In genomic region chr10:13284050-13284449, GRCh38 we compare ENCODE assay signal across 23 cellular contexts. TPM values are rescaled to one million over a fixed set of nuclear protein-coding genes. Genes with fewer than 3 reads are reported as not detected.
DNase-seq lines count a peak whose midpoint lies in the region; ATAC-seq, FAIRE-seq and TF ChIP-seq lines count a peak whose summit lies in the region.
"Had no signal": no experiment of that assay in that cellular context is flagged by ENCODE, and none has a peak within 500 bp of the region (broad histone marks: within the 10 kb centered on the region; RNA-seq: fewer than 3 reads in every experiment).

No MANE protein-coding gene starts in this region.

- H3F3A ChIP-seq in MM.1S (ENCODE audit: insufficient read depth, low read length): peaks cover 11% of the 10 kb centered on the region

- TF ChIP-seq POLR2A in HepG2 (IDR thresholded peaks at IDR 0.05; ENCODE audit: insufficient read depth in 1 of 2, low read depth in 2 of 2, low read length in 2 of 2) (no peak), stomach (IDR thresholded peaks at IDR 0.05) (no peak)

- no peak for DNase-seq in MM.1S
- no peak for DNase-seq in HepG2 (ENCODE audit: low spot score)
- no peak for DNase-seq in stomach
- no peak for DNase-seq in RPMI8226
- no peak for DNase-seq in KBM-7
- no peak for DNase-seq in iPS-NIHi7 (ENCODE audit: extremely low spot score)
- DNase-seq: Caco-2; CD4-positive, CD25-positive, alpha-beta regulatory T cell; CD8-positive, alpha-beta T cell; DMS 273 treated with DMSO at 0.1 percent for 48 hours; DMS79; GF-D8; GOT3; HFFc6 had no signal

- H3K9ac ChIP-seq in MM.1S (ENCODE audit: low read length) (no peak overlapping the region), HepG2 (ENCODE audit: insufficient read depth, low read depth, low read length) (no peak overlapping the region)

- H3K36me3 ChIP-seq in MM.1S (replicated peaks; ENCODE audit: insufficient read depth, low read length): no peaks in the 10 kb centered on the region
- H3K36me3 ChIP-seq in HepG2 (replicated peaks in 1 of 2; ENCODE audit: control insufficient read depth in 1 of 2, insufficient read depth in 2 of 2, low read length in 2 of 2): no peaks in the 10 kb centered on the region; a peak in 2 of 5 replicates
- peaks cover 21 to 93% (median 60%) of the 10 kb centered on the region in 4 donors for H3K36me3 ChIP-seq in stomach
- H3K36me3 ChIP-seq: HAP-1 had no signal

- H3K4me1 ChIP-seq in MM.1S (ENCODE audit: low read length) (peaks cover 25% of the 10 kb centered on the region), HepG2 (ENCODE audit: insufficient read depth, low read length) (peaks cover 53% of the 10 kb centered on the region), stomach (peaks cover 0 to 8% (median 6%) of the 10 kb centered on the region in 4 donors)

- BruUV-seq in HepG2 (replicated peaks; lab: Mats Ljungman, UMichigan): no TSS peak

- no peaks in the 10 kb centered on the region for H3K9me3 ChIP-seq in MM.1S (replicated peaks; ENCODE audit: insufficient read depth, low read length)
- H3K9me3 ChIP-seq in HepG2 (ENCODE audit: low read length): no peaks in the 10 kb centered on the region
- no peaks in the 10 kb centered on the region for H3K9me3 ChIP-seq in stomach
- H3K9me3 ChIP-seq: Caco-2, HAP-1 had no signal

- ATAC-seq in HepG2: peak; percentile 15; the same call in 2 of the 3 replicates
- ATAC-seq: CD8-positive, alpha-beta T cell had no signal

- TF ChIP-seq CTCF in MM.1S (IDR thresholded peaks at IDR 0.05; ENCODE audit: low read length) (no peak), HepG2 (CRISPR knock-in tag; IDR thresholded peaks at IDR 0.05) (no peak), stomach (IDR thresholded peaks at IDR 0.05) (no peak)

- TF ChIP-seq EP300 in HepG2 (IDR thresholded peaks at IDR 0.05; ENCODE audit: low read depth in 2 of 2, low read length in 2 of 2): no peak
- TF ChIP-seq EP300 in HepG2 (CRISPR knock-in tag; IDR thresholded peaks at IDR 0.05; ENCODE audit: borderline replicate concordance): no peak
- TF ChIP-seq EP300 in stomach (IDR thresholded peaks at IDR 0.05): no peak

- H4K20me1 ChIP-seq in MM.1S (ENCODE audit: insufficient read depth, low read length) (no peaks in the 10 kb centered on the region), HepG2 (ENCODE audit: insufficient read depth, low read length) (no peaks in the 10 kb centered on the region)

- no peaks in the 10 kb centered on the region for H3K9me2 ChIP-seq in MM.1S (replicated peaks; ENCODE audit: insufficient read depth, low read length)

- POLR2A ChIA-PET in HepG2 (lab: Yijun Ruan, JAX): interaction anchor here (1.0 to 3.8 kb wide), 3 partner anchors 12 to 18 kb away, joined by 3 to 19 read pairs (median 5); partner anchors contain the start of gene PHYH

- CTCF ChIA-PET in HepG2 (lab: Yijun Ruan, JAX; ENCODE audit: low intra/inter-chr PET ratio, low total read pairs): no interaction called here

- FAIRE-seq in HepG2 (lab: Jason Lieb, UNC): no peak
- FAIRE-seq: GM12891, H54 had no signal

- in situ Hi-C loops in HepG2 (cut with HindIII; ENCODE audit: extremely low pct_ligation_motif_present, low pct_unique_long_range_greater_than_20kb) (no loop called here), KBM-7 (cut with MboI; ENCODE audit: low pct_unique_long_range_greater_than_20kb, low sequenced_read_pairs) (no loop called here)

- H3K27me3 ChIP-seq in MM.1S (replicated peaks; ENCODE audit: insufficient read depth, low read length): no peaks in the 10 kb centered on the region
- H3K27me3 ChIP-seq in HepG2 (ENCODE audit: control insufficient read depth in 1 of 2, insufficient read depth in 2 of 2, low read length in 2 of 2): no peaks in the 10 kb centered on the region
- no peaks in the 10 kb centered on the region for H3K27me3 ChIP-seq in stomach

- H3K4me2 ChIP-seq in MM.1S (ENCODE audit: low read depth, low read length) (0 out of 2 replicates have a peak overlapping the region, but pooled peaks have one; percentile 21), HepG2 (ENCODE audit: low read depth, low read length) (no peak overlapping the region)

- no peak overlapping the region for H3K4me3 ChIP-seq in MM.1S (ENCODE audit: low read length)
- no peak overlapping the region for H3K4me3 ChIP-seq in HepG2 (replicated peaks in 1 of 3; ENCODE audit: insufficient read depth in 1 of 3, low read depth in 2 of 3, low read length in 3 of 3)
- no peak overlapping the region for H3K4me3 ChIP-seq in stomach
- H3K4me3 ChIP-seq: HAP-1 had no signal

- no peaks in the 10 kb centered on the region for H3K79me2 ChIP-seq in MM.1S (ENCODE audit: low read length)
- no peaks in the 10 kb centered on the region for H3K79me2 ChIP-seq in HepG2 (ENCODE audit: insufficient read depth, low read length)

- no peak for TF ChIP-seq RAD21 in HepG2 (CRISPR knock-in tag; IDR thresholded peaks at IDR 0.05)

- H2AFZ ChIP-seq in MM.1S (ENCODE audit: low read length) (no peak overlapping the region), HepG2 (ENCODE audit: low read length) (no peak overlapping the region)

- intact Hi-C loops in HepG2 (cut with micrococcal nuclease; ENCODE audit: unreplicated experiment) (no loop called here), stomach (cut with DNase I; ENCODE audit: low total_unique reads) (no loop called here)

- H3K27ac ChIP-seq in MM.1S (ENCODE audit: low read length): no peak overlapping the region
- peak overlapping the region; percentile 73 for H3K27ac ChIP-seq in HepG2 (ENCODE audit: extremely low read length, insufficient read depth, low read length)
- peak overlapping the region in 3 of 5 donors; percentile 27 to 61 (median 44) for H3K27ac ChIP-seq in stomach
- H3K27ac ChIP-seq: C4-2B had no signal

- WGBS in HepG2 (ENCODE audit: low lambda C conversion rate): 81% methylated on average over 4 of the region's 4 CpGs
- WGBS in stomach, 5 donors: 82 to 94% (median 85%) methylated on average over 4 of the region's 4 CpGs

TF ChIP-seq in HepG2, 621 proteins besides CTCF, POLR2A, EP300 and RAD21 (continues in another document):
- TF ChIP-seq ZNF292 (CRISPR knock-in tag; IDR thresholded peaks at IDR 0.05; ENCODE audit: borderline replicate concordance, low read depth): no peak
- no peak for TF ChIP-seq MTA1 (CRISPR knock-in tag; IDR thresholded peaks at IDR 0.05; ENCODE audit: borderline replicate concordance)
- no peak for TF ChIP-seq ZNF317 (CRISPR knock-in tag; IDR thresholded peaks at IDR 0.05)

RNA-seq across cellular contexts. Expression of gene PHYH, which starts 15.8 kb away (rescaled TPM):
- total RNA-seq in HepG2 (2016; rRNA removed; fragmentation: Illumina TruSeq; extraction: Trizol) (34.5 and 47.9 TPM in 2 replicates), stomach (10 to 100 TPM in 2 of 5 donors, 1 to 10 TPM in 2, under 1 TPM in 1; 0.58 to 20.9 (median 9.6) TPM)
- total RNA-seq in HepG2 (2016; cell fraction: cytosol; rRNA removed; fragmentation: Illumina TruSeq; extraction: Trizol; ENCODE audit: low read depth): 17.6 and 21.7 TPM in 2 replicates
- total RNA-seq in HepG2 (2016; cell fraction: insoluble cytoplasmic fraction; rRNA removed; fragmentation: Illumina TruSeq; extraction: Trizol): 36.1 and 49.8 TPM in 2 replicates
- 20.3 and 22.2 TPM in 2 replicates for total RNA-seq in HepG2 (2016; cell fraction: membrane; rRNA removed; fragmentation: Illumina TruSeq; extraction: Trizol)
- total RNA-seq in HepG2 (2016; cell fraction: nucleus; rRNA removed; fragmentation: Illumina TruSeq; extraction: Trizol): 18.4 and 18.8 TPM in 2 replicates
- polyA plus RNA-seq in HepG2 (2011; rRNA removed) (27.2 and 37.4 TPM in 2 replicates), stomach (10 to 100 TPM; 19.3 to 65.5 (median 34.4) TPM)
- 27.7 and 38.9 TPM in 2 replicates for polyA plus RNA-seq in HepG2 (2011; cell fraction: cytosol; rRNA removed)
- polyA plus RNA-seq in HepG2 (2011; cell fraction: nucleus; rRNA removed): 12.7 and 24.3 TPM in 2 replicates
- 47.7 and 75.4 TPM in 2 replicates for polyA plus RNA-seq in HepG2 (2012)
- polyA plus RNA-seq in HepG2 (2016; cell fraction: cytosol; fragmentation: Illumina TruSeq; extraction: Trizol; ENCODE audit: low read depth): 14.6 and 17.7 TPM in 2 replicates
- 78.2 and 81.4 TPM in 2 replicates for polyA plus RNA-seq in HepG2 (2016; cell fraction: insoluble cytoplasmic fraction; fragmentation: Illumina TruSeq; extraction: Trizol; ENCODE audit: low read depth)
- polyA plus RNA-seq in HepG2 (2016; cell fraction: membrane; fragmentation: Illumina TruSeq; extraction: Trizol; ENCODE audit: low read depth): 22.5 and 25.2 TPM in 2 replicates
- 38.1 and 38.4 TPM in 2 replicates for polyA plus RNA-seq in HepG2 (2016; cell fraction: nucleus; fragmentation: Illumina TruSeq; extraction: Trizol; ENCODE audit: insufficient read depth, low read depth)
- polyA minus RNA-seq in HepG2 (2011; rRNA and poly(A)+ RNA removed; ENCODE audit: low replicate concordance): 7.2 and 13.5 TPM in 2 replicates
- polyA minus RNA-seq in HepG2 (2011; cell fraction: cytosol; rRNA and poly(A)+ RNA removed): 9.4 and 13.2 TPM in 2 replicates
- 12.2 and 17.8 TPM in 2 replicates for polyA minus RNA-seq in HepG2 (2011; cell fraction: nucleus; rRNA and poly(A)+ RNA removed)

RNA-seq across cellular contexts. Expression of gene UCMA, which starts 49.9 kb away (rescaled TPM):
- total RNA-seq in HepG2 (2016; rRNA removed; fragmentation: Illumina TruSeq; extraction: Trizol) (not detected in 2 replicates), stomach (not detected)
- total RNA-seq in HepG2 (2016; cell fraction: cytosol; rRNA removed; fragmentation: Illumina TruSeq; extraction: Trizol; ENCODE audit: low read depth): not detected in 2 replicates
- not detected in 2 replicates for total RNA-seq in HepG2 (2016; cell fraction: insoluble cytoplasmic fraction; rRNA removed; fragmentation: Illumina TruSeq; extraction: Trizol)
- not detected in 2 replicates for total RNA-seq in HepG2 (2016; cell fraction: membrane; rRNA removed; fragmentation: Illumina TruSeq; extraction: Trizol)
- total RNA-seq in HepG2 (2016; cell fraction: nucleus; rRNA removed; fragmentation: Illumina TruSeq; extraction: Trizol): not detected in 2 replicates
- polyA plus RNA-seq in HepG2 (2011; rRNA removed) (not detected in 2 replicates), stomach (not detected)
- not detected in 2 replicates for polyA plus RNA-seq in HepG2 (2011; cell fraction: cytosol; rRNA removed)
- polyA plus RNA-seq in HepG2 (2011; cell fraction: nucleus; rRNA removed): not detected in 2 replicates
- polyA plus RNA-seq in HepG2 (2012): not detected in 2 replicates
- polyA plus RNA-seq in HepG2 (2016; cell fraction: cytosol; fragmentation: Illumina TruSeq; extraction: Trizol; ENCODE audit: low read depth): not detected in 2 replicates
- not detected in 2 replicates for polyA plus RNA-seq in HepG2 (2016; cell fraction: insoluble cytoplasmic fraction; fragmentation: Illumina TruSeq; extraction: Trizol; ENCODE audit: low read depth)
- not detected in 2 replicates for polyA plus RNA-seq in HepG2 (2016; cell fraction: membrane; fragmentation: Illumina TruSeq; extraction: Trizol; ENCODE audit: low read depth)
- not detected in 2 replicates for polyA plus RNA-seq in HepG2 (2016; cell fraction: nucleus; fragmentation: Illumina TruSeq; extraction: Trizol; ENCODE audit: insufficient read depth, low read depth)
- polyA minus RNA-seq in HepG2 (2011; rRNA and poly(A)+ RNA removed; ENCODE audit: low replicate concordance): not detected in 2 replicates
- polyA minus RNA-seq in HepG2 (2011; cell fraction: cytosol; rRNA and poly(A)+ RNA removed): not detected in 2 replicates
- polyA minus RNA-seq in HepG2 (2011; cell fraction: nucleus; rRNA and poly(A)+ RNA removed): not detected in 2 replicates
- total RNA-seq: A172; A673; Caco-2; CD4-positive, CD25-positive, alpha-beta regulatory T cell; CD8-positive, alpha-beta T cell; Daoy; G401; HFFc6 had no signal
- polyA plus RNA-seq: BJ; CD4-positive, CD25-positive, alpha-beta regulatory T cell had no signal
